Comparison of ENCODE assay signal across 24 cellular contexts in the genomic region with DNA sequence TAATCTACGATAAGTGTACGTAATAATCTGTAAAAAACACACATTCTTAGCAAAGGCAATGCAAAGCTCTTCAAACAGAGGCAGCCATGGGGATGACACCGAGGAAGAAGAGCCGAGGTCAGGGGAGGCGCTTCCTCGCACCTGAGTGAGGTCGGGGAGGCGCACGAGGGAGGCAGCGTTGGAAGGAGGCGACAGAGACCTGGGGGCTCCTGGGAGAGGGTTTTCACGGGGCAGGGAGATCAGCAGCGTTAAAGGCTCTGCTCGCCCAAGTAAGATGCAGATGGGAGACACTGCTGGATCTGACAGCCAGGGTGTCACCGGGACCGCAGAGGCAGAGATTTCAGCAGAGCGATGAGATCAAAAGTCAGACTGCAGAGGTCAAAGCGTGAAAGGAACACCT.
"Had no signal": no experiment of that assay in that cellular context is flagged by ENCODE, and none has a peak within 500 bp of the region (broad histone marks: within the 10 kb centered on the region; RNA-seq: fewer than 3 reads in every experiment).

No MANE protein-coding gene starts in this region.

- H3K36me3 ChIP-seq: breast epithelium, left ventricle myocardium inferior had no signal

- H3K9me3 ChIP-seq: left ventricle myocardium inferior, spleen, testis had no signal

- H3K4me3 Mint-ChIP-seq: activated CD4-positive, alpha-beta T cell treated with anti-CD3 and anti-CD28 coated beads for 36 hours; activated naive CD4-positive, alpha-beta T cell treated with anti-CD3 and anti-CD28 coated beads, Interleukin-2, amount 50 U/mL, for 24 hours; activated naive CD8-positive, alpha-beta T cell treated with anti-CD3 and anti-CD28 coated beads, Interleukin-2, amount 50 U/mL, for 24 hours; activated T-helper 1 cell treated with anti-CD3 and anti-CD28 coated beads, Interleukin-12 subunit alpha, Interleukin-12 subunit beta, Interleukin-2, Interleukin-4 antibody, amounts not matched to agents 30 ng/mL and 10 ng/mL and 1 ng/mL, durations not matched to agents 14 hours and 24 hours and 36 hours had no signal

- H3K27ac ChIP-seq: breast epithelium, left ventricle myocardium inferior, spleen, testis had no signal

- H3K4me3 ChIP-seq: breast epithelium, left ventricle myocardium inferior, lung, spleen had no signal

- H3K27me3 ChIP-seq: breast epithelium, spleen, testis had no signal

- DNase-seq: activated CD4-positive, alpha-beta T cell treated with anti-CD3 and anti-CD28 coated beads for 36 hours; activated CD4-positive, alpha-beta T cell treated with anti-CD3 and anti-CD28 coated beads, Interleukin-2, amount 50 U/mL, for 48 hours; activated CD4-positive, CD25-positive, alpha-beta regulatory T cell; activated CD8-positive, alpha-beta memory T cell treated with anti-CD3 and anti-CD28 coated beads, Interleukin-2, amount 50 U/mL, for 4 hours; activated effector memory CD4-positive, alpha-beta T cell treated with anti-CD3 and anti-CD28 coated beads, Interleukin-2, amount 50 U/mL, for 16 hours; activated naive CD8-positive, alpha-beta T cell treated with anti-CD3 and anti-CD28 coated beads, Interleukin-2, amount 50 U/mL, for 24 hours; activated T-cell treated with anti-CD3 and anti-CD28 coated beads, Interleukin-2, amount 50 U/mL, for 1 hour; amygdala; central memory CD4-positive, alpha-beta T cell; dermis blood vessel endothelial cell; effector CD4-positive, alpha-beta T cell; glutamatergic neuron; left ventricle myocardium inferior; posterior cingulate gyrus; spleen; stimulated activated naive CD8-positive, alpha-beta T cell treated with anti-CD3 and anti-CD28 coated beads, Interleukin-15, Interleukin-2, amounts not matched to agents 100 U/mL and 50 U/mL, for 24 hours; T-helper 1 cell; testis; trophoblast cell had no signal

- H3K27me3 Mint-ChIP-seq: activated naive CD4-positive, alpha-beta T cell treated with anti-CD3 and anti-CD28 coated beads, Interleukin-2, amount 50 U/mL, for 24 hours had no signal

- H3K9me3 Mint-ChIP-seq: activated naive CD4-positive, alpha-beta T cell treated with anti-CD3 and anti-CD28 coated beads, Interleukin-2, amount 50 U/mL, for 24 hours had no signal

- ATAC-seq: activated CD4-positive, alpha-beta T cell treated with anti-CD3 and anti-CD28 coated beads for 36 hours; activated naive CD8-positive, alpha-beta T cell treated with anti-CD3 and anti-CD28 coated beads, Interleukin-2, amount 50 U/mL, for 24 hours; stimulated activated naive CD8-positive, alpha-beta T cell treated with anti-CD3 and anti-CD28 coated beads, Interleukin-15, Interleukin-2, amounts not matched to agents 100 U/mL and 50 U/mL, for 24 hours had no signal

- H3K36me3 Mint-ChIP-seq: activated naive CD4-positive, alpha-beta T cell treated with anti-CD3 and anti-CD28 coated beads, Interleukin-2, amount 50 U/mL, for 24 hours had no signal

- H3K27ac Mint-ChIP-seq: activated CD4-positive, alpha-beta T cell treated with anti-CD3 and anti-CD28 coated beads for 36 hours; activated naive CD4-positive, alpha-beta T cell treated with anti-CD3 and anti-CD28 coated beads, Interleukin-2, amount 50 U/mL, for 24 hours; activated naive CD8-positive, alpha-beta T cell treated with anti-CD3 and anti-CD28 coated beads, Interleukin-2, amount 50 U/mL, for 24 hours; activated T-helper 1 cell treated with anti-CD3 and anti-CD28 coated beads, Interleukin-12 subunit alpha, Interleukin-12 subunit beta, Interleukin-2, Interleukin-4 antibody, amounts not matched to agents 30 ng/mL and 10 ng/mL and 1 ng/mL, durations not matched to agents 14 hours and 24 hours and 36 hours; T-helper 2 cell treated with Interferon-gamma antibody and Interleukin-4, amounts not matched to agents 5 μg/mL and 100 μg/mL, for 36 hours had no signal

- H3K4me1 ChIP-seq: breast epithelium, left ventricle myocardium inferior, spleen, testis had no signal

- H3K4me1 Mint-ChIP-seq: activated naive CD4-positive, alpha-beta T cell treated with anti-CD3 and anti-CD28 coated beads, Interleukin-2, amount 50 U/mL, for 24 hours had no signal
